ENCODE assay signal across 18 cellular contexts in genomic region chrX:110531873-110532272, GRCh38.
"Had no signal": no experiment of that assay in that cellular context is flagged by ENCODE, and none has a peak within 500 bp of the region (broad histone marks: within the 10 kb centered on the region; RNA-seq: fewer than 3 reads in every experiment).

No MANE protein-coding gene starts in this region.

- H3K4me3 ChIP-seq: cardiac muscle cell, esophagus muscularis mucosa, lung, vagina had no signal

- H3K36me3 Mint-ChIP-seq: activated CD8-positive, alpha-beta memory T cell treated with anti-CD3 and anti-CD28 coated beads, Interleukin-2, amount 10 ng/mL, durations not matched to agents 7 days and 5 days; activated naive CD8-positive, alpha-beta T cell; immature natural killer cell; natural killer cell treated with Interleukin-12 subunit alpha and Interleukin-12 subunit beta and Interleukin-15 and Interleukin-18, amount 100 ng/mL, for 72 hours; WTC11 had no signal

- H3K27me3 Mint-ChIP-seq: activated CD4-positive, alpha-beta memory T cell treated with anti-CD3 and anti-CD28 coated beads, Interleukin-2, amount 10 ng/mL, durations not matched to agents 7 days and 5 days; activated CD4-positive, alpha-beta T cell treated with anti-CD3 and anti-CD28 coated beads for 36 hours; activated CD8-positive, alpha-beta memory T cell treated with anti-CD3 and anti-CD28 coated beads, Interleukin-2, amount 10 ng/mL, durations not matched to agents 7 days and 5 days; activated naive CD8-positive, alpha-beta T cell; stimulated activated naive CD8-positive, alpha-beta T cell treated with anti-CD3 and anti-CD28 coated beads, Interleukin-15, Interleukin-2, amounts not matched to agents 100 ng/mL and 50 ng/mL, for 24 hours had no signal

- H3K27ac ChIP-seq: cardiac muscle cell, esophagus muscularis mucosa, foreskin keratinocyte, vagina had no signal

- DNase-seq: activated CD4-positive, alpha-beta memory T cell treated with anti-CD3 and anti-CD28 coated beads, Interleukin-2, amount 10 ng/mL, durations not matched to agents 7 days and 5 days; activated CD4-positive, alpha-beta T cell treated with anti-CD3 and anti-CD28 coated beads for 36 hours; activated CD8-positive, alpha-beta memory T cell treated with anti-CD3 and anti-CD28 coated beads, Interleukin-2, amount 10 ng/mL, durations not matched to agents 7 days and 5 days; dermis blood vessel endothelial cell; effector memory CD4-positive, alpha-beta T cell; foreskin keratinocyte; immature natural killer cell; stimulated activated CD4-positive, alpha-beta T cell treated with anti-CD3 and anti-CD28 coated beads, Interleukin-2, amount 100 ng/mL, for 24 hours; trophoblast cell had no signal

- ATAC-seq: activated CD4-positive, alpha-beta T cell treated with anti-CD3 and anti-CD28 coated beads for 36 hours; activated CD8-positive, alpha-beta memory T cell treated with anti-CD3 and anti-CD28 coated beads, Interleukin-2, amount 10 ng/mL, durations not matched to agents 7 days and 5 days; foreskin keratinocyte; natural killer cell treated with Interleukin-12 subunit alpha and Interleukin-12 subunit beta and Interleukin-15 and Interleukin-18, amount 100 ng/mL, for 72 hours; WTC11 had no signal

- H3K4me3 Mint-ChIP-seq: activated CD4-positive, alpha-beta memory T cell treated with anti-CD3 and anti-CD28 coated beads, Interleukin-2, amount 10 ng/mL, durations not matched to agents 7 days and 5 days; activated CD4-positive, alpha-beta T cell treated with anti-CD3 and anti-CD28 coated beads for 36 hours; activated CD8-positive, alpha-beta memory T cell treated with anti-CD3 and anti-CD28 coated beads, Interleukin-2, amount 10 ng/mL, durations not matched to agents 7 days and 5 days; activated naive CD8-positive, alpha-beta T cell; immature natural killer cell; natural killer cell treated with Interleukin-12 subunit alpha and Interleukin-12 subunit beta and Interleukin-15 and Interleukin-18, amount 100 ng/mL, for 72 hours; stimulated activated naive CD8-positive, alpha-beta T cell treated with anti-CD3 and anti-CD28 coated beads, Interleukin-15, Interleukin-2, amounts not matched to agents 100 ng/mL and 50 ng/mL, for 24 hours; WTC11 had no signal

- H3K4me1 ChIP-seq: esophagus muscularis mucosa, foreskin keratinocyte, vagina had no signal

- H3K27me3 ChIP-seq: cardiac muscle cell, foreskin keratinocyte, vagina had no signal

- H3K27ac Mint-ChIP-seq: activated CD4-positive, alpha-beta memory T cell treated with anti-CD3 and anti-CD28 coated beads, Interleukin-2, amount 10 ng/mL, durations not matched to agents 7 days and 5 days; activated CD4-positive, alpha-beta T cell treated with anti-CD3 and anti-CD28 coated beads for 36 hours; activated CD8-positive, alpha-beta memory T cell treated with anti-CD3 and anti-CD28 coated beads, Interleukin-2, amount 10 ng/mL, durations not matched to agents 7 days and 5 days; activated naive CD8-positive, alpha-beta T cell; natural killer cell treated with Interleukin-12 subunit alpha and Interleukin-12 subunit beta and Interleukin-15 and Interleukin-18, amount 100 ng/mL, for 72 hours; stimulated activated naive CD8-positive, alpha-beta T cell treated with anti-CD3 and anti-CD28 coated beads, Interleukin-15, Interleukin-2, amounts not matched to agents 100 ng/mL and 50 ng/mL, for 24 hours; WTC11 had no signal

- FAIRE-seq: endothelial cell of umbilical vein had no signal

- H3K36me3 ChIP-seq: cardiac muscle cell, esophagus muscularis mucosa, vagina had no signal

- H3K9me3 Mint-ChIP-seq: activated CD4-positive, alpha-beta memory T cell treated with anti-CD3 and anti-CD28 coated beads, Interleukin-2, amount 10 ng/mL, durations not matched to agents 7 days and 5 days; natural killer cell treated with Interleukin-12 subunit alpha and Interleukin-12 subunit beta and Interleukin-15 and Interleukin-18, amount 100 ng/mL, for 72 hours had no signal

- H3K4me1 Mint-ChIP-seq: activated CD4-positive, alpha-beta memory T cell treated with anti-CD3 and anti-CD28 coated beads, Interleukin-2, amount 10 ng/mL, durations not matched to agents 7 days and 5 days; activated CD4-positive, alpha-beta T cell treated with anti-CD3 and anti-CD28 coated beads for 36 hours; activated CD8-positive, alpha-beta memory T cell treated with anti-CD3 and anti-CD28 coated beads, Interleukin-2, amount 10 ng/mL, durations not matched to agents 7 days and 5 days; immature natural killer cell had no signal

- H3K9me3 ChIP-seq: vagina had no signal
